Comparison of ENCODE assay signal across 9 cellular contexts in genomic region chr22:20267441-20268288, GRCh38. TPM values are rescaled to one million over a fixed set of nuclear protein-coding genes. Genes with fewer than 3 reads are reported as not detected.
DNase-seq lines count a peak whose midpoint lies in the region; ATAC-seq, FAIRE-seq and TF ChIP-seq lines count a peak whose summit lies in the region.
"Had no signal": no experiment of that assay in that cellular context is flagged by ENCODE, and none has a peak within 500 bp of the region (broad histone marks: within the 10 kb centered on the region; RNA-seq: fewer than 3 reads in every experiment).

No MANE protein-coding gene starts in this region.

- H3K4me1 ChIP-seq in ACC112 (ENCODE audit: control insufficient read depth, insufficient read depth, low read length, unreplicated experiment) (no peaks in the 10 kb centered on the region), mucosa of rectum (ENCODE audit: control insufficient read depth in 2 of 2, insufficient read depth in 2 of 2, low read length in 2 of 2) (peaks cover 3 to 5% of the 10 kb centered on the region in 2 donors)

- no peak for FAIRE-seq in bronchial epithelial cell (lab: Jason Lieb, UNC)
- FAIRE-seq: GM18507 had no signal

- no peaks in the 10 kb centered on the region for H3K79me2 ChIP-seq in ACC112 (ENCODE audit: control insufficient read depth, insufficient read depth, low read length, unreplicated experiment)

- no peak for DNase-seq in bronchial epithelial cell (ENCODE audit: low read depth)
- DNase-seq in amniotic stem cell (lab: John Stamatoyannopoulos, UW) = no peak
- no peak for DNase-seq in foreskin melanocyte
- no peak for DNase-seq in SHP77 (lab: John Stamatoyannopoulos, UW)
- DNase-seq in ureter (ENCODE audit: low spot score) = no peak

- H3K9ac ChIP-seq in mucosa of rectum (ENCODE audit: low read depth in 1 of 2, low read length in 2 of 2) = peak overlapping the region in 1 of 2 donors; percentile 64

- ATAC-seq in HG03280 (IDR thresholded peaks at IDR 0.05; ENCODE audit: unreplicated experiment) = peak; percentile 14

- no peak overlapping the region for H3K27ac ChIP-seq in ACC112 (ENCODE audit: low read depth, low read length)
- no peak overlapping the region for H3K27ac ChIP-seq in mucosa of rectum (ENCODE audit: low read depth in 2 of 2, low read length in 2 of 2)

- H3K36me3 ChIP-seq in ACC112 (ENCODE audit: insufficient read depth, low read length) (no peaks in the 10 kb centered on the region), bronchial epithelial cell (ENCODE audit: control insufficient read depth, insufficient read depth, low read length) (no peaks in the 10 kb centered on the region), mucosa of rectum (ENCODE audit: control insufficient read depth in 2 of 2, insufficient read depth in 2 of 2, low read length in 2 of 2) (no peaks in the 10 kb centered on the region)

- TF ChIP-seq CTCF in bronchial epithelial cell (IDR thresholded peaks at IDR 0.05; ENCODE audit: insufficient read depth, low read length, severe bottlenecking) = no peak

- no peak overlapping the region for H2AFZ ChIP-seq in ACC112 (ENCODE audit: low read length, unreplicated experiment)

- no peaks in the 10 kb centered on the region for H3K27me3 ChIP-seq in ACC112 (ENCODE audit: insufficient read depth, low read length)
- H3K27me3 ChIP-seq in bronchial epithelial cell (ENCODE audit: control insufficient read depth, insufficient read depth, low read length) = no peaks in the 10 kb centered on the region
- no peaks in the 10 kb centered on the region for H3K27me3 ChIP-seq in mucosa of rectum (ENCODE audit: control insufficient read depth in 2 of 2, insufficient read depth in 2 of 2, low read length in 2 of 2)

- H3K4me3 ChIP-seq in ACC112 (ENCODE audit: low read depth, low read length) (peak overlapping the region; percentile 62; the same call in 1 of the 2 replicates), bronchial epithelial cell (ENCODE audit: low read depth, low read length) (peak overlapping the region; percentile 55), mucosa of rectum (ENCODE audit: low read length in 2 of 2) (peak overlapping the region; percentile 44 to 55)

- no peaks in the 10 kb centered on the region for H3K9me3 ChIP-seq in mucosa of rectum (ENCODE audit: control insufficient read depth in 2 of 2, low read length in 2 of 2)

RNA-seq across cellular contexts. Expression of gene RTN4R, which starts 0.5 kb away (rescaled TPM):
- total RNA-seq in bronchial epithelial cell (2.6 and 2.8 TPM in 2 replicates), ureter (1.3 TPM)

RNA-seq across cellular contexts. Expression of gene DGCR6L, which starts 52.2 kb away (rescaled TPM):
- total RNA-seq in bronchial epithelial cell (27.4 and 37.5 TPM in 2 replicates), ureter (31.4 TPM)
